In genomic region chr21:18174370-18174769, GRCh38 we compare ENCODE assay signal across 11 cellular contexts.
"Had no signal": no experiment of that assay in that cellular context is flagged by ENCODE, and none has a peak within 500 bp of the region (broad histone marks: within the 10 kb centered on the region; RNA-seq: fewer than 3 reads in every experiment).

No MANE protein-coding gene starts in this region.

- ATAC-seq: GM23338, HCT116 had no signal

- H2AFZ ChIP-seq: GM23248, GM23338 had no signal

- H3K27ac ChIP-seq: GM23248 had no signal

- H3K4me2 ChIP-seq: GM23338 had no signal

- H3K9ac ChIP-seq: GM23248 had no signal

- H3K9me3 ChIP-seq: HAP-1 had no signal

- H3K36me3 ChIP-seq: HAP-1 had no signal

- FAIRE-seq: H1, H54 had no signal

- H3K4me3 ChIP-seq: GM23248, GM23338, HAP-1 had no signal

- DNase-seq: GM23248, GOT3, H7, H9, HCEC 1CT, HFFc6 had no signal
